Comparison of ENCODE assay signal across 2 cellular contexts in the genomic region with DNA sequence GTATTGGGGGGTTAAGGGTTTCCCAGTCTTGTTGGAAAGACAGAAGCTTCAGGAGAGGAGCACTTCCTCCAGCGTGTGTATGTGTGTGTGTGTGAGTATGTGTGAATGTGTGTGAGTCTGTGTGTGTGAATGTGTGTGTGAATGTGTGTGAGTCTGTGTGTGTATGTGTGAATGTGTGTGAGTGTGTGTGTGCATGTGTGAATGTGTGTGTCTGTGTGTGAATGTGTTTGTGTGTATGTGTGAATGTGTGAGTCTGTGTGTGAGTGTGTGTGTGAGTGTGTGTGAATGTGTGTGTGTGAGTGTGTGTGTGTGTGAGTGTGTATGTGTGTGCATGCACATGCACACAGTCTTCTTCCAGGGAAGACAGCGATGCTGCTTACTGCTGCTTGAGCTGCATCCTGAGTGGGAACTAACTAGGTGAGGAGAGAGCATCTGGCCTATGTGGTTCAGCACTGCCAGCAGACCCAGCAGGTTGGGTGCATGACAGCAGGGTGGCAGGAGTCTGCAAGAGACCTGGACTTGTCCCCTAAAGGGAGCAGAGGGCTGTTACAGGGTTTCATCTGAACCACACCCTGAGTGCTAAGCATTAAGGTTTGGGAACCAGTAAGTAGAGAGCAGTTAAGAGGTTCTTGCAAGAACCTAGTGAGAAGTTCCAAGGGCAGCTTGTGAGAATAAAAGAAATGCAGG.
TF ChIP-seq lines count a peak whose summit lies in the region.

No MANE protein-coding gene starts in this region.

TF ChIP-seq in GM23338, 12 proteins besides CTCF, POLR2A, EP300 and RAD21:
- TF ChIP-seq, protein P1, sequence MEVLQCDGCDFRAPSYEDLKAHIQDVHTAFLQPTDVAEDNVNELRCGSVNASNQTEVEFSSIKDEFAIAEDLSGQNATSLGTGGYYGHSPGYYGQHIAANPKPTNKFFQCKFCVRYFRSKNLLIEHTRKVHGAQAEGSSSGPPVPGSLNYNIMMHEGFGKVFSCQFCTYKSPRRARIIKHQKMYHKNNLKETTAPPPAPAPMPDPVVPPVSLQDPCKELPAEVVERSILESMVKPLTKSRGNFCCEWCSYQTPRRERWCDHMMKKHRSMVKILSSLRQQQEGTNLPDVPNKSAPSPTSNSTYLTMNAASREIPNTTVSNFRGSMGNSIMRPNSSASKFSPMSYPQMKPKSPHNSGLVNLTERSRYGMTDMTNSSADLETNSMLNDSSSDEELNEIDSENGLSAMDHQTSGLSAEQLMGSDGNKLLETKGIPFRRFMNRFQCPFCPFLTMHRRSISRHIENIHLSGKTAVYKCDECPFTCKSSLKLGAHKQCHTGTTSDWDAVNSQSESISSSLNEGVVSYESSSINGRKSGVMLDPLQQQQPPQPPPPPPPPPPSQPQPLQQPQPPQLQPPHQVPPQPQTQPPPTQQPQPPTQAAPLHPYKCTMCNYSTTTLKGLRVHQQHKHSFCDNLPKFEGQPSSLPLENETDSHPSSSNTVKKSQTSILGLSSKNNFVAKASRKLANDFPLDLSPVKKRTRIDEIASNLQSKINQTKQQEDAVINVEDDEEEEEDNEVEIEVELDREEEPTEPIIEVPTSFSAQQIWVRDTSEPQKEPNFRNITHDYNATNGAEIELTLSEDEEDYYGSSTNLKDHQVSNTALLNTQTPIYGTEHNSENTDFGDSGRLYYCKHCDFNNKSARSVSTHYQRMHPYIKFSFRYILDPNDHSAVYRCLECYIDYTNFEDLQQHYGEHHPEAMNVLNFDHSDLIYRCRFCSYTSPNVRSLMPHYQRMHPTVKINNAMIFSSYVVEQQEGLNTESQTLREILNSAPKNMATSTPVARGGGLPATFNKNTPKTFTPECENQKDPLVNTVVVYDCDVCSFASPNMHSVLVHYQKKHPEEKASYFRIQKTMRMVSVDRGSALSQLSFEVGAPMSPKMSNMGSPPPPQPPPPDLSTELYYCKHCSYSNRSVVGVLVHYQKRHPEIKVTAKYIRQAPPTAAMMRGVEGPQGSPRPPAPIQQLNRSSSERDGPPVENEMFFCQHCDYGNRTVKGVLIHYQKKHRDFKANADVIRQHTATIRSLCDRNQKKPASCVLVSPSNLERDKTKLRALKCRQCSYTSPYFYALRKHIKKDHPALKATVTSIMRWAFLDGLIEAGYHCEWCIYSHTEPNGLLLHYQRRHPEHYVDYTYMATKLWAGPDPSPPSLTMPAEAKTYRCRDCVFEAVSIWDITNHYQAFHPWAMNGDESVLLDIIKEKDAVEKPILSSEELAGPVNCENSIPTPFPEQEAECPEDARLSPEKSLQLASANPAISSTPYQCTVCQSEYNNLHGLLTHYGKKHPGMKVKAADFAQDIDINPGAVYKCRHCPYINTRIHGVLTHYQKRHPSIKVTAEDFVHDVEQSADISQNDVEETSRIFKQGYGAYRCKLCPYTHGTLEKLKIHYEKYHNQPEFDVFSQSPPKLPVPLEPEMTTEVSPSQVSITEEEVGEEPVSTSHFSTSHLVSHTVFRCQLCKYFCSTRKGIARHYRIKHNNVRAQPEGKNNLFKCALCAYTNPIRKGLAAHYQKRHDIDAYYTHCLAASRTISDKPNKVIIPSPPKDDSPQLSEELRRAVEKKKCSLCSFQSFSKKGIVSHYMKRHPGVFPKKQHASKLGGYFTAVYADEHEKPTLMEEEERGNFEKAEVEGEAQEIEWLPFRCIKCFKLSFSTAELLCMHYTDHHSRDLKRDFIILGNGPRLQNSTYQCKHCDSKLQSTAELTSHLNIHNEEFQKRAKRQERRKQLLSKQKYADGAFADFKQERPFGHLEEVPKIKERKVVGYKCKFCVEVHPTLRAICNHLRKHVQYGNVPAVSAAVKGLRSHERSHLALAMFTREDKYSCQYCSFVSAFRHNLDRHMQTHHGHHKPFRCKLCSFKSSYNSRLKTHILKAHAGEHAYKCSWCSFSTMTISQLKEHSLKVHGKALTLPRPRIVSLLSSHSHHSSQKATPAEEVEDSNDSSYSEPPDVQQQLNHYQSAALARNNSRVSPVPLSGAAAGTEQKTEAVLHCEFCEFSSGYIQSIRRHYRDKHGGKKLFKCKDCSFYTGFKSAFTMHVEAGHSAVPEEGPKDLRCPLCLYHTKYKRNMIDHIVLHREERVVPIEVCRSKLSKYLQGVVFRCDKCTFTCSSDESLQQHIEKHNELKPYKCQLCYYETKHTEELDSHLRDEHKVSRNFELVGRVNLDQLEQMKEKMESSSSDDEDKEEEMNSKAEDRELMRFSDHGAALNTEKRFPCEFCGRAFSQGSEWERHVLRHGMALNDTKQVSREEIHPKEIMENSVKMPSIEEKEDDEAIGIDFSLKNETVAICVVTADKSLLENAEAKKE (CRISPR knock-in tag; IDR thresholded peaks at IDR 0.05): no peak

TF ChIP-seq in K562, 482 proteins besides CTCF, POLR2A, EP300 and RAD21 (continues in another document):
- TF ChIP-seq ZNF324 (CRISPR knock-in tag; IDR thresholded peaks at IDR 0.05): no peak
- no peak for TF ChIP-seq JUND (IDR thresholded peaks at IDR 0.05; ENCODE audit: borderline replicate concordance, low read depth, low read length)
- no peak; the same call in 2 of the 3 replicates for TF ChIP-seq JUND (tag; IDR thresholded peaks at IDR 0.05; ENCODE audit: borderline replicate concordance, low read depth, low read length)
- TF ChIP-seq, protein P2, sequence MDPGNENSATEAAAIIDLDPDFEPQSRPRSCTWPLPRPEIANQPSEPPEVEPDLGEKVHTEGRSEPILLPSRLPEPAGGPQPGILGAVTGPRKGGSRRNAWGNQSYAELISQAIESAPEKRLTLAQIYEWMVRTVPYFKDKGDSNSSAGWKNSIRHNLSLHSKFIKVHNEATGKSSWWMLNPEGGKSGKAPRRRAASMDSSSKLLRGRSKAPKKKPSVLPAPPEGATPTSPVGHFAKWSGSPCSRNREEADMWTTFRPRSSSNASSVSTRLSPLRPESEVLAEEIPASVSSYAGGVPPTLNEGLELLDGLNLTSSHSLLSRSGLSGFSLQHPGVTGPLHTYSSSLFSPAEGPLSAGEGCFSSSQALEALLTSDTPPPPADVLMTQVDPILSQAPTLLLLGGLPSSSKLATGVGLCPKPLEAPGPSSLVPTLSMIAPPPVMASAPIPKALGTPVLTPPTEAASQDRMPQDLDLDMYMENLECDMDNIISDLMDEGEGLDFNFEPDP (CRISPR knock-in tag; IDR thresholded peaks at IDR 0.05): no peak
- 0 out of 2 replicates have a peak, but pooled peaks have one; percentile 36 for TF ChIP-seq LARP7 (IDR thresholded peaks at IDR 0.05)
- peak; percentile 18; the same call in 1 of the 2 replicates for TF ChIP-seq BCOR (IDR thresholded peaks at IDR 0.05)
- no peak for TF ChIP-seq PURB (CRISPR knock-in tag; IDR thresholded peaks at IDR 0.05; ENCODE audit: low read depth)
- peak; percentile 73; the same call in 1 of the 2 replicates for TF ChIP-seq TSC22D4 (tag; IDR thresholded peaks at IDR 0.05)
- TF ChIP-seq HNRNPLL (IDR thresholded peaks at IDR 0.05; ENCODE audit: low read depth, low read length, poor library complexity, severe bottlenecking): no peak
- peak; percentile 95 for TF ChIP-seq MYNN (IDR thresholded peaks at IDR 0.05)
- no peak for TF ChIP-seq MYNN (CRISPR knock-in tag; IDR thresholded peaks at IDR 0.05)
- no peak for TF ChIP-seq ZNF146 (CRISPR knock-in tag; IDR thresholded peaks at IDR 0.05; ENCODE audit: unreplicated experiment)
- no peak for TF ChIP-seq ZNF253 (CRISPR knock-in tag; conservative IDR thresholded peaks at IDR 0.05)
- no peak for TF ChIP-seq PTBP1 (IDR thresholded peaks at IDR 0.05; ENCODE audit: low read depth, low read length)
- TF ChIP-seq, protein P3, sequence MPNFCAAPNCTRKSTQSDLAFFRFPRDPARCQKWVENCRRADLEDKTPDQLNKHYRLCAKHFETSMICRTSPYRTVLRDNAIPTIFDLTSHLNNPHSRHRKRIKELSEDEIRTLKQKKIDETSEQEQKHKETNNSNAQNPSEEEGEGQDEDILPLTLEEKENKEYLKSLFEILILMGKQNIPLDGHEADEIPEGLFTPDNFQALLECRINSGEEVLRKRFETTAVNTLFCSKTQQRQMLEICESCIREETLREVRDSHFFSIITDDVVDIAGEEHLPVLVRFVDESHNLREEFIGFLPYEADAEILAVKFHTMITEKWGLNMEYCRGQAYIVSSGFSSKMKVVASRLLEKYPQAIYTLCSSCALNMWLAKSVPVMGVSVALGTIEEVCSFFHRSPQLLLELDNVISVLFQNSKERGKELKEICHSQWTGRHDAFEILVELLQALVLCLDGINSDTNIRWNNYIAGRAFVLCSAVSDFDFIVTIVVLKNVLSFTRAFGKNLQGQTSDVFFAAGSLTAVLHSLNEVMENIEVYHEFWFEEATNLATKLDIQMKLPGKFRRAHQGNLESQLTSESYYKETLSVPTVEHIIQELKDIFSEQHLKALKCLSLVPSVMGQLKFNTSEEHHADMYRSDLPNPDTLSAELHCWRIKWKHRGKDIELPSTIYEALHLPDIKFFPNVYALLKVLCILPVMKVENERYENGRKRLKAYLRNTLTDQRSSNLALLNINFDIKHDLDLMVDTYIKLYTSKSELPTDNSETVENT (CRISPR knock-in tag; IDR thresholded peaks at IDR 0.05): no peak
- TF ChIP-seq, protein P4, sequence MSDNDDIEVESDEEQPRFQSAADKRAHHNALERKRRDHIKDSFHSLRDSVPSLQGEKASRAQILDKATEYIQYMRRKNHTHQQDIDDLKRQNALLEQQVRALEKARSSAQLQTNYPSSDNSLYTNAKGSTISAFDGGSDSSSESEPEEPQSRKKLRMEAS (CRISPR knock-in tag; IDR thresholded peaks at IDR 0.05): peak; percentile 22; the same call in 1 of the 2 replicates
- TF ChIP-seq ZFX (CRISPR knock-in tag; IDR thresholded peaks at IDR 0.05): no peak
- TF ChIP-seq NCOA4 (IDR thresholded peaks at IDR 0.05; ENCODE audit: partially characterized antibody): peak; percentile 33
- TF ChIP-seq FOS (IDR thresholded peaks at IDR 0.05; ENCODE audit: extremely low read depth, insufficient read length): no peak
- TF ChIP-seq, protein P5, sequence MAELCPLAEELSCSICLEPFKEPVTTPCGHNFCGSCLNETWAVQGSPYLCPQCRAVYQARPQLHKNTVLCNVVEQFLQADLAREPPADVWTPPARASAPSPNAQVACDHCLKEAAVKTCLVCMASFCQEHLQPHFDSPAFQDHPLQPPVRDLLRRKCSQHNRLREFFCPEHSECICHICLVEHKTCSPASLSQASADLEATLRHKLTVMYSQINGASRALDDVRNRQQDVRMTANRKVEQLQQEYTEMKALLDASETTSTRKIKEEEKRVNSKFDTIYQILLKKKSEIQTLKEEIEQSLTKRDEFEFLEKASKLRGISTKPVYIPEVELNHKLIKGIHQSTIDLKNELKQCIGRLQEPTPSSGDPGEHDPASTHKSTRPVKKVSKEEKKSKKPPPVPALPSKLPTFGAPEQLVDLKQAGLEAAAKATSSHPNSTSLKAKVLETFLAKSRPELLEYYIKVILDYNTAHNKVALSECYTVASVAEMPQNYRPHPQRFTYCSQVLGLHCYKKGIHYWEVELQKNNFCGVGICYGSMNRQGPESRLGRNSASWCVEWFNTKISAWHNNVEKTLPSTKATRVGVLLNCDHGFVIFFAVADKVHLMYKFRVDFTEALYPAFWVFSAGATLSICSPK (IDR thresholded peaks at IDR 0.05; ENCODE audit: borderline replicate concordance): peak; percentile 73; the same call in 1 of the 2 replicates
- peak; percentile 61; the same call in 1 of the 2 replicates for TF ChIP-seq SMARCA5 (IDR thresholded peaks at IDR 0.05)
- no peak for TF ChIP-seq SUPT5H (IDR thresholded peaks at IDR 0.05)
- TF ChIP-seq, protein P6, sequence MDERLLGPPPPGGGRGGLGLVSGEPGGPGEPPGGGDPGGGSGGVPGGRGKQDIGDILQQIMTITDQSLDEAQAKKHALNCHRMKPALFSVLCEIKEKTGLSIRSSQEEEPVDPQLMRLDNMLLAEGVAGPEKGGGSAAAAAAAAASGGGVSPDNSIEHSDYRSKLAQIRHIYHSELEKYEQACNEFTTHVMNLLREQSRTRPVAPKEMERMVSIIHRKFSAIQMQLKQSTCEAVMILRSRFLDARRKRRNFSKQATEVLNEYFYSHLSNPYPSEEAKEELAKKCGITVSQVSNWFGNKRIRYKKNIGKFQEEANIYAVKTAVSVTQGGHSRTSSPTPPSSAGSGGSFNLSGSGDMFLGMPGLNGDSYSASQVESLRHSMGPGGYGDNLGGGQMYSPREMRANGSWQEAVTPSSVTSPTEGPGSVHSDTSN (CRISPR knock-in tag; IDR thresholded peaks at IDR 0.05; ENCODE audit: low read depth): no peak
- TF ChIP-seq, protein P6 (tag; conservative IDR thresholded peaks at IDR 0.05; ENCODE audit: low read depth): no peak
- TF ChIP-seq, protein P7, sequence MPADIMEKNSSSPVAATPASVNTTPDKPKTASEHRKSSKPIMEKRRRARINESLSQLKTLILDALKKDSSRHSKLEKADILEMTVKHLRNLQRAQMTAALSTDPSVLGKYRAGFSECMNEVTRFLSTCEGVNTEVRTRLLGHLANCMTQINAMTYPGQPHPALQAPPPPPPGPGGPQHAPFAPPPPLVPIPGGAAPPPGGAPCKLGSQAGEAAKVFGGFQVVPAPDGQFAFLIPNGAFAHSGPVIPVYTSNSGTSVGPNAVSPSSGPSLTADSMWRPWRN (IDR thresholded peaks at IDR 0.05; ENCODE audit: low read depth): no peak
- no peak for TF ChIP-seq ZNF561 (CRISPR knock-in tag; conservative IDR thresholded peaks at IDR 0.05)
- 0 out of 2 replicates have a peak, but pooled peaks have one; percentile 59 for TF ChIP-seq GATAD2A (IDR thresholded peaks at IDR 0.05)
- TF ChIP-seq SMARCB1 (IDR thresholded peaks at IDR 0.05; ENCODE audit: insufficient read length, low read depth): no peak
- no peak for TF ChIP-seq TAF15 (IDR thresholded peaks at IDR 0.05; ENCODE audit: low read depth, low read length)
- TF ChIP-seq HNRNPH1 (optimal IDR thresholded peaks at IDR 0.05; ENCODE audit: low read depth, low read length): no peak
- peak; percentile 87; the same call in 1 of the 2 replicates for TF ChIP-seq MCM3 (IDR thresholded peaks at IDR 0.05)
- no peak for TF ChIP-seq NBN (IDR thresholded peaks at IDR 0.05; ENCODE audit: low read depth)
- TF ChIP-seq, protein P8, sequence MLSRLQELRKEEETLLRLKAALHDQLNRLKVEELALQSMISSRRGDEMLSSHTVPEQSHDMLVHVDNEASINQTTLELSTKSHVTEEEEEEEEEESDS (CRISPR knock-in tag; IDR thresholded peaks at IDR 0.05): no peak
- TF ChIP-seq, protein P9, sequence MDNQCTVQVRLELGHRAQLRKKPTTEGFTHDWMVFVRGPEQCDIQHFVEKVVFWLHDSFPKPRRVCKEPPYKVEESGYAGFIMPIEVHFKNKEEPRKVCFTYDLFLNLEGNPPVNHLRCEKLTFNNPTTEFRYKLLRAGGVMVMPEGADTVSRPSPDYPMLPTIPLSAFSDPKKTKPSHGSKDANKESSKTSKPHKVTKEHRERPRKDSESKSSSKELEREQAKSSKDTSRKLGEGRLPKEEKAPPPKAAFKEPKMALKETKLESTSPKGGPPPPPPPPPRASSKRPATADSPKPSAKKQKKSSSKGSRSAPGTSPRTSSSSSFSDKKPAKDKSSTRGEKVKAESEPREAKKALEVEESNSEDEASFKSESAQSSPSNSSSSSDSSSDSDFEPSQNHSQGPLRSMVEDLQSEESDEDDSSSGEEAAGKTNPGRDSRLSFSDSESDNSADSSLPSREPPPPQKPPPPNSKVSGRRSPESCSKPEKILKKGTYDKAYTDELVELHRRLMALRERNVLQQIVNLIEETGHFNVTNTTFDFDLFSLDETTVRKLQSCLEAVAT (IDR thresholded peaks at IDR 0.05): peak in 1 of 2 experiments; percentile 63; a peak in 1 of 4 replicates
- TF ChIP-seq PHF8 (IDR thresholded peaks at IDR 0.05; ENCODE audit: borderline replicate concordance, low read length): no peak
